9 cellular contexts compared by ENCODE assay signal in the genomic region with DNA sequence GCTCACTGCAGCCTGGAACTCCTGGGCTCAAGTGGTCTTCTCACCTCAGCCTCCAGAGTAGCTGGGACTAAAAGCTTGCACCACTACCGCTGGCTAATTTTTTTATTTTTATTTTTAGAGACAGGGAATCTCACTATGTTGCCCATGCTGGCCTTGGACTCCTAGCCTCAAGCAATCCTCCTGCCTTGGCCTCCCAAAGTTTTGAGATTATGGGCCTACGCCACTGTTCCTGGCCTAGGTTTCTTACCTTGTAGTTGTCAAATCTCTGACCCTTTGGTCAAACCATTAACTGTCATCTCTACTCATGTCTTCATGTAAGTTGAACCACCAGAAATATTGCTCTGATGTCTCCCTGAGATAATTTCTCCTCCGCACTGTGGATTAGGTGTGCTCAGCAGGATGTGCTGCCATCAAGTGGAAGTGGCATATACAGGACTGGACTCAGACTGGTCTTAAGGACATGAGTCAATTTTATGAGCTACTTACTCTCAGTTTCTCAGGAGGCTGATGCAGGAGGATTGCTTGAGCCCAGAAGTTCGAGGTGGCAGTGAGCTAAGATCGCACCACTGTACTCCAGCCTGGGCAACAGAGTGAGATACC. TPM values are rescaled to one million over a fixed set of nuclear protein-coding genes. Genes with fewer than 3 reads are reported as not detected.
A peak's percentile ranks its signal among the peaks of the same experiment; 100 is the strongest.
DNase-seq lines count a peak whose midpoint lies in the region; ATAC-seq, FAIRE-seq and TF ChIP-seq lines count a peak whose summit lies in the region.
"Had no signal": no experiment of that assay in that cellular context is flagged by ENCODE, and none has a peak within 500 bp of the region (broad histone marks: within the 10 kb centered on the region; RNA-seq: fewer than 3 reads in every experiment).

No MANE protein-coding gene starts in this region.

- H2AFZ ChIP-seq in PC-9 = peak overlapping the region; percentile 69

- ATAC-seq in A549 = peak; percentile 81
- no peak for ATAC-seq in GM18867 (IDR thresholded peaks at IDR 0.05; ENCODE audit: unreplicated experiment)

- peaks cover 1% of the 10 kb centered on the region; the same call in 2 of the 3 replicates for H3K4me1 ChIP-seq in A549
- H3K4me1 ChIP-seq in PC-9 (replicated peaks; ENCODE audit: insufficient read depth) = peaks cover 68% of the 10 kb centered on the region
- H3K4me1 ChIP-seq in effector memory CD4-positive, alpha-beta T cell (ENCODE audit: control insufficient read depth, insufficient read depth, low read length, poor library complexity, severe bottlenecking) = no peaks in the 10 kb centered on the region

- H3K4me3 ChIP-seq in A549 (no peak overlapping the region), PC-9 (peak overlapping the region; percentile 45; the same call in 1 of the 2 replicates)
- no peak overlapping the region for H3K4me3 ChIP-seq in effector memory CD4-positive, alpha-beta T cell (ENCODE audit: insufficient read depth, low read depth, low read length, poor library complexity, severe bottlenecking)

- peak; percentile 24 to 50; a peak in 2 of 5 replicates for TF ChIP-seq RAD21 in A549 (conservative IDR thresholded peaks at IDR 0.05 in 1 of 2, IDR thresholded peaks at IDR 0.05 in 1 of 2)

- BruUV-seq in PC-9 (replicated peaks; lab: Mats Ljungman, UMichigan) = no TSS peak

- TF ChIP-seq CTCF in A549 (IDR thresholded peaks at IDR 0.05) (no peak; the same call in 1 of the 3 replicates), PC-9 (conservative IDR thresholded peaks at IDR 0.05) (peak; percentile 46; the same call in 1 of the 2 replicates)

- no peaks in the 10 kb centered on the region for H3K79me2 ChIP-seq in PC-9 (ENCODE audit: low read depth)

- intact Hi-C loops in PC-9 (cut with micrococcal nuclease; ENCODE audit: unreplicated experiment) = loop anchor here (1.0 to 2.0 kb wide), 3 partner anchors 28 to 418 kb away; partner anchors contain the start of gene ACTR6

- DNase-seq in A549 (ENCODE audit: low read depth in 1 of 2, low spot score in 1 of 2) = peak in 1 of 2 experiments; percentile 60
- peak; percentile 48 for DNase-seq in H4 (ENCODE audit: low spot score)
- peak; percentile 28 to 73 for DNase-seq in PC-9
- peak; percentile 14 for DNase-seq in fibroblast of gingiva (ENCODE audit: low read depth)
- DNase-seq in ureter (ENCODE audit: low spot score) = no peak
- no peak for DNase-seq in effector memory CD4-positive, alpha-beta T cell
- no peak for DNase-seq in NCI-H2081 treated with DMSO at 0.1 percent for 48 hours (lab: John Stamatoyannopoulos, UW)
- DNase-seq: KG1 had no signal

- peaks cover 46% of the 10 kb centered on the region for H3F3A ChIP-seq in PC-9 (ENCODE audit: insufficient read depth, low read depth)

- H3K4me2 ChIP-seq in A549 = no peak overlapping the region
- H3K4me2 ChIP-seq in PC-9 = peak overlapping the region; percentile 93

- CTCF ChIA-PET in A549 (lab: Yijun Ruan, JAX) (interaction anchor here (0.6 to 0.9 kb wide), 2 partner anchors 72 to 84 kb away, joined by 3 to 4 read pairs; no protein-coding TSS in a partner anchor), PC-9 (lab: Charles Lee) (interaction anchor here (0.6 to 1.7 kb wide), 6 partner anchors 9 to 74 kb away, joined by 3 to 13 read pairs (median 4); partner anchors contain the start of gene ACTR6)

- H3K9me3 ChIP-seq in A549 (no peaks in the 10 kb centered on the region), PC-9 (ENCODE audit: insufficient read depth, low read depth) (no peaks in the 10 kb centered on the region)
- no peaks in the 10 kb centered on the region for H3K9me3 ChIP-seq in effector memory CD4-positive, alpha-beta T cell (ENCODE audit: control insufficient read depth, low read length)

- no peaks in the 10 kb centered on the region for H4K20me1 ChIP-seq in PC-9 (ENCODE audit: insufficient read depth)

- H3K9me2 ChIP-seq in PC-9 (ENCODE audit: insufficient read depth) = no peaks in the 10 kb centered on the region

- no peaks in the 10 kb centered on the region for H3K27me3 ChIP-seq in PC-9 (ENCODE audit: insufficient read depth, low read depth)
- H3K27me3 ChIP-seq in effector memory CD4-positive, alpha-beta T cell (replicated peaks; ENCODE audit: control insufficient read depth, insufficient read depth, low read length, poor library complexity, severe bottlenecking) = no peaks in the 10 kb centered on the region

- no peaks in the 10 kb centered on the region for H3K36me3 ChIP-seq in PC-9 (ENCODE audit: low read depth)
- H3K36me3 ChIP-seq in effector memory CD4-positive, alpha-beta T cell (ENCODE audit: control insufficient read depth, insufficient read depth, low read length) = peaks cover 15% of the 10 kb centered on the region

- TF ChIP-seq EP300 in A549 (IDR thresholded peaks at IDR 0.05) = no peak

- no peak for FAIRE-seq in A549 (lab: Jason Lieb, UNC)

- TF ChIP-seq POLR2A in A549 (IDR thresholded peaks at IDR 0.05; ENCODE audit: low read length) = no peak

- H3K27ac ChIP-seq in A549 (no peak overlapping the region), PC-9 (peak overlapping the region; percentile 93)
- no peak overlapping the region for H3K27ac ChIP-seq in effector memory CD4-positive, alpha-beta T cell (ENCODE audit: insufficient read depth, low read length, poor library complexity, severe bottlenecking)

- POLR2A ChIA-PET in A549 (lab: Yijun Ruan, JAX) (interaction anchor here (0.6 kb wide), 3 partner anchors 17 to 131 kb away, joined by 3 to 5 read pairs (median 3); no protein-coding TSS in a partner anchor), PC-9 (lab: Charles Lee; ENCODE audit: unreplicated experiment) (interaction anchor here (0.5 to 0.7 kb wide), 6 partner anchors 18 to 431 kb away, joined by 3 to 17 read pairs (median 4); no protein-coding TSS in a partner anchor)

- 90% methylated on average over 5 of the region's 5 CpGs for whole genome bisulfite sequencing in A549 (ENCODE audit: missing lambda C conversion rate)

TF ChIP-seq in A549, 52 proteins besides CTCF, POLR2A, EP300 and RAD21:
- TF ChIP-seq ZFP36 (IDR thresholded peaks at IDR 0.05; ENCODE audit: borderline replicate concordance, partially characterized antibody) (no peak), HOXA7 (CRISPR knock-in tag; IDR thresholded peaks at IDR 0.05) (no peak), MAFK (IDR thresholded peaks at IDR 0.05; ENCODE audit: partially characterized antibody) (no peak), NFE2L2 (conservative IDR thresholded peaks at IDR 0.05; ENCODE audit: low read length) (no peak), NR3C1 (IDR thresholded peaks at IDR 0.05) (no peak), POLR2AphosphoS2 (conservative IDR thresholded peaks at IDR 0.05; ENCODE audit: low read length) (no peak), RCOR1 (IDR thresholded peaks at IDR 0.05; ENCODE audit: low read depth, low read length) (no peak), TFCP2L1 (CRISPR knock-in tag; IDR thresholded peaks at IDR 0.05) (no peak), ZNF302 (CRISPR knock-in tag; IDR thresholded peaks at IDR 0.05) (no peak), RNF2 (IDR thresholded peaks at IDR 0.05; ENCODE audit: borderline replicate concordance, low read depth) (no peak), MAZ (IDR thresholded peaks at IDR 0.05; ENCODE audit: borderline replicate concordance, low read depth, low read length) (no peak), ATOH8 (CRISPR knock-in tag; IDR thresholded peaks at IDR 0.05; ENCODE audit: low read depth) (no peak), RFX5 (IDR thresholded peaks at IDR 0.05) (no peak), HDAC2 (IDR thresholded peaks at IDR 0.05) (no peak), ZSCAN20 (CRISPR knock-in tag; IDR thresholded peaks at IDR 0.05) (no peak), JUNB (IDR thresholded peaks at IDR 0.05) (no peak), GATA3 (IDR thresholded peaks at IDR 0.05; ENCODE audit: borderline replicate concordance) (no peak)
- TF ChIP-seq, protein P1, sequence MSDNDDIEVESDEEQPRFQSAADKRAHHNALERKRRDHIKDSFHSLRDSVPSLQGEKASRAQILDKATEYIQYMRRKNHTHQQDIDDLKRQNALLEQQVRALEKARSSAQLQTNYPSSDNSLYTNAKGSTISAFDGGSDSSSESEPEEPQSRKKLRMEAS (IDR thresholded peaks at IDR 0.05) = no peak
TF ChIP-seq in A549: peak in this region for 0.

RNA-seq across cellular contexts. Expression of gene ACTR6, which starts 28.5 kb away (rescaled TPM):
- polyA plus RNA-seq in A549 (2011; rRNA removed) (41.5 and 50.1 TPM in 2 replicates), A549 (2017; fragmentation: RNase III; extraction: RNeasy Plus Mini Kit Qiagen cat#74134 plus additional on column Dnase treatment) (32.6 to 37.0 TPM (median 33.7 TPM) in 3 replicates)
- polyA plus RNA-seq in A549 (2012; cell fraction: cytosol; rRNA removed) = 20.0 and 22.0 TPM in 2 replicates
- polyA plus RNA-seq in A549 (2012; cell fraction: nucleus; rRNA removed) = 3.7 and 6.2 TPM in 2 replicates
- 7.2 and 9.8 TPM in 2 replicates for polyA minus RNA-seq in A549 (2011; rRNA and poly(A)+ RNA removed)
- total RNA-seq in H4 (2014; rRNA removed; shearing (Covaris generic)) = 24.6 and 34.3 TPM in 2 replicates
- total RNA-seq in PC-9 (2021) (22.4 and 26.9 TPM in 2 replicates), ureter (33.1 TPM)

RNA-seq across cellular contexts. Expression of gene DEPDC4, which starts 37.7 kb away (rescaled TPM):
- polyA plus RNA-seq in A549 (2011; rRNA removed) (3.4 and 6.3 TPM in 2 replicates), A549 (2017; fragmentation: RNase III; extraction: RNeasy Plus Mini Kit Qiagen cat#74134 plus additional on column Dnase treatment) (2.1 to 2.8 TPM (median 2.3 TPM) in 3 replicates)
- polyA plus RNA-seq in A549 (2012; cell fraction: cytosol; rRNA removed) = 0.74 and 1.0 TPM in 2 replicates
- 0.23 and 0.36 TPM in 2 replicates for polyA plus RNA-seq in A549 (2012; cell fraction: nucleus; rRNA removed)
- polyA minus RNA-seq in A549 (2011; rRNA and poly(A)+ RNA removed) = 1.2 and 1.6 TPM in 2 replicates
- total RNA-seq in H4 (2014; rRNA removed; shearing (Covaris generic)) = 2.3 and 2.5 TPM in 2 replicates
- total RNA-seq in PC-9 (2021) (1.8 and 2.9 TPM in 2 replicates), ureter (1.4 TPM)

RNA-seq across cellular contexts. Expression of gene SCYL2, which starts 37.8 kb away (rescaled TPM):
- polyA plus RNA-seq in A549 (2011; rRNA removed) = 45.5 and 51.7 TPM in 2 replicates
- polyA plus RNA-seq in A549 (2012; cell fraction: cytosol; rRNA removed) = 6.2 and 7.1 TPM in 2 replicates
- 4.0 and 7.1 TPM in 2 replicates for polyA plus RNA-seq in A549 (2012; cell fraction: nucleus; rRNA removed)
- polyA plus RNA-seq in A549 (2017; fragmentation: RNase III; extraction: RNeasy Plus Mini Kit Qiagen cat#74134 plus additional on column Dnase treatment) = 20.8 to 21.7 TPM (median 21.4 TPM) in 3 replicates
- polyA minus RNA-seq in A549 (2011; rRNA and poly(A)+ RNA removed) = 40.5 and 51.0 TPM in 2 replicates
- 23.2 and 35.7 TPM in 2 replicates for total RNA-seq in H4 (2014; rRNA removed; shearing (Covaris generic))
- 31.0 and 41.1 TPM in 2 replicates for total RNA-seq in PC-9 (2021)
- total RNA-seq in ureter = 48.2 TPM

Comparison
In these comparisons a context has a peak if more than half of its experiments do, and no peak if none do; other contexts are left out.
1. DNase-seq: peak in H4 (single experiment), PC-9 (2 of 2) and fibroblast of gingiva (single experiment); none in ureter (single experiment), effector memory CD4-positive, alpha-beta T cell (0 of 3) and NCI-H2081 treated with DMSO at 0.1 percent for 48 hours (single experiment).